In genomic region chr6:152136449-152136825, GRCh38 we compare ENCODE assay signal across 14 cellular contexts.
DNase-seq lines count a peak whose midpoint lies in the region; ATAC-seq and TF ChIP-seq lines count a peak whose summit lies in the region.
"Had no signal": no experiment of that assay in that cellular context is flagged by ENCODE, and none has a peak within 500 bp of the region (broad histone marks: within the 10 kb centered on the region; RNA-seq: fewer than 3 reads in every experiment).

No MANE protein-coding gene starts in this region.

- intact Hi-C loops in PC-9 (cut with micrococcal nuclease; ENCODE audit: unreplicated experiment), result no loop called here

- H3K4me1 ChIP-seq in PC-9 (replicated peaks; ENCODE audit: insufficient read depth), result peaks cover 17% of the 10 kb centered on the region
- H3K4me1 ChIP-seq: sigmoid colon had no signal

- CTCF ChIA-PET in PC-9 (lab: Charles Lee), result no interaction called here

- peak overlapping the region; percentile 15; the same call in 1 of the 2 replicates for H3K4me3 ChIP-seq in PC-9
- H3K4me3 ChIP-seq: sigmoid colon had no signal

- no peaks in the 10 kb centered on the region for H3K36me3 ChIP-seq in PC-9 (ENCODE audit: low read depth)

- no TSS peak for BruUV-seq in PC-9 (replicated peaks; lab: Mats Ljungman, UMichigan)

- no peak for ATAC-seq in GM21390 (IDR thresholded peaks at IDR 0.05; ENCODE audit: unreplicated experiment)
- no peak for ATAC-seq in HG03097 (IDR thresholded peaks at IDR 0.05; ENCODE audit: low FRiP score, unreplicated experiment)
- ATAC-seq: effector memory CD8-positive, alpha-beta T cell; stimulated activated memory B cell treated with anti-CD40 and anti-IgM and Interleukin-4, amounts not matched to agents 10 μg/mL and 1 μg/mL and 100 μg/mL, for 72 hours had no signal

- 0 out of 2 replicates have a peak, but pooled peaks cover 3% of the 10 kb centered on the region for H3K9me2 ChIP-seq in PC-9 (ENCODE audit: insufficient read depth)

- H3K27ac ChIP-seq in PC-9, result peak overlapping the region; percentile 48
- H3K27ac ChIP-seq: sigmoid colon had no signal

- no peaks in the 10 kb centered on the region for H4K20me1 ChIP-seq in PC-9 (ENCODE audit: insufficient read depth)

- H3K4me2 ChIP-seq in PC-9, result peak overlapping the region; percentile 39

- H3F3A ChIP-seq in PC-9 (ENCODE audit: insufficient read depth, low read depth), result peaks cover 18% of the 10 kb centered on the region; the same call in 1 of the 2 replicates

- 0 out of 2 replicates have a peak overlapping the region, but pooled peaks have one; percentile 22 for H2AFZ ChIP-seq in PC-9

- DNase-seq in NCI-H1105 treated with DMSO at 0.1 percent for 48 hours (lab: John Stamatoyannopoulos, UW) (peak; percentile 15), NCI-H1105 (lab: John Stamatoyannopoulos, UW) (no peak), M059J (ENCODE audit: low read depth) (peak; percentile 43), PC-9 (peak; percentile 6 to 48), kidney tubule cell (ENCODE audit: low spot score) (peak; percentile 45), DMS114 treated with DMSO at 0.1 percent for 48 hours (lab: John Stamatoyannopoulos, UW; ENCODE audit: unreplicated experiment) (no peak)
- DNase-seq: activated gamma-delta T cell; effector memory CD8-positive, alpha-beta T cell; NCI-H1694 treated with DMSO at 0.1 percent for 48 hours; nucleus accumbens; sigmoid colon had no signal

- no peak for TF ChIP-seq CTCF in PC-9 (conservative IDR thresholded peaks at IDR 0.05)

- H3K27me3 ChIP-seq in PC-9 (ENCODE audit: insufficient read depth, low read depth), result no peaks in the 10 kb centered on the region
- H3K27me3 ChIP-seq: sigmoid colon had no signal

- no peaks in the 10 kb centered on the region for H3K9me3 ChIP-seq in PC-9 (ENCODE audit: insufficient read depth, low read depth)
- H3K9me3 ChIP-seq: sigmoid colon had no signal

- POLR2A ChIA-PET in PC-9 (lab: Charles Lee; ENCODE audit: unreplicated experiment), result no interaction called here

- no peaks in the 10 kb centered on the region for H3K79me2 ChIP-seq in PC-9 (ENCODE audit: low read depth)

Comparison
In these comparisons a context has a peak if more than half of its experiments do, and no peak if none do; other contexts are left out.
1. DNase-seq: peak in NCI-H1105 treated with DMSO at 0.1 percent for 48 hours (single experiment), M059J (single experiment), PC-9 (2 of 2) and kidney tubule cell (single experiment); none in NCI-H1105 (single experiment) and DMS114 treated with DMSO at 0.1 percent for 48 hours (single experiment).